In the genomic region with DNA sequence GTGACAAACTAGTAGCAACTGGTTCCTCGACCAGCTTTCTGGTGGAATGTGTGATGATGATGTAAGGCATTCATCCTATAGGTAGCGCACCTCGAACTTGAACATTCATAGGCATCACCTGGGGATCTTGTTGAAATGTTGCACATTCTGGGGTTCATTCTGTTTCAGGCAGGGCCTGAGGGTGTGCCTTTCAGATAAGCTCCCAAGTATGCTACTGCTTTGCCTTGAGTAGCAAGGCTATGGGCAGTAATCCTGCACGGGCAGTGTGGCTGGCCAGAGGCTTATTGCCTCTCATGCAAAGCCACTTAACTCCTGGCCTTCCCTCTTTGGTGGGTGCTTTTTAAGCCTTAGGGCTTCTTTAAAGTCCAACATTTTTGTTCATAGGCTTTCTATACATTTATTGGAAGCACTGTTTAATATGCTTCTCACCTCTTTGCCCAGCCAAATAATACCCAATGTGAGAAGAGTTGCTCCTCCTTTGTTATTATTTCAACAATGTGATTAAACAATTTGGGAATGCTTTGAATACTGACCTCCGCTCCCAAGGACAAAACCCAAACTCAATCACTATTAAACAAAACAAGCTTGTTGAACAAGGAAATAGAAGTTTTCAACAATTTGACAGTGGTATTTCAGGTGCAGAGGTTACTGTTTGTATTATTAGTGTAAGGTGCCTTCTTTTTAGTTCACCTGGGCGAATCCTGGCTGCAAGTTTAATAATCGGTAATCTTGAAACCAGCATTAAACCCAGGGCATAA, we compare ENCODE assay signal across 20 cellular contexts. TPM values are rescaled to one million over a fixed set of nuclear protein-coding genes. Genes with fewer than 3 reads are reported as not detected.
DNase-seq lines count a peak whose midpoint lies in the region; ATAC-seq and TF ChIP-seq lines count a peak whose summit lies in the region.
"Had no signal": no experiment of that assay in that cellular context is flagged by ENCODE, and none has a peak within 500 bp of the region (broad histone marks: within the 10 kb centered on the region; RNA-seq: fewer than 3 reads in every experiment).

No MANE protein-coding gene starts in this region.

- DNase-seq in T-helper 2 cell treated with Interferon-gamma antibody and Interleukin-4, amounts not matched to agents 5 μg/mL and 100 μg/mL, for 36 hours (ENCODE audit: low spot score), result no peak
- DNase-seq in T-helper 2 cell (no peak), OCI-M1 (lab: John Stamatoyannopoulos, UW) (peak; percentile 40), retinal pigment epithelial cell (ENCODE audit: low read depth) (peak; percentile 58), NCI-H1436 (lab: John Stamatoyannopoulos, UW) (no peak), ureter (ENCODE audit: low spot score) (no peak), left cardiac atrium (no peak)
- DNase-seq: 8988T; activated CD4-positive, alpha-beta T cell treated with anti-CD3 and anti-CD28 coated beads, Interleukin-2, amount 10 ng/mL, durations not matched to agents 24 days and 14 days; activated naive CD4-positive, alpha-beta T cell treated with anti-CD3 and anti-CD28 coated beads, Interleukin-2, amount 50 U/mL, for 16 hours; AML-193; effector memory CD8-positive, alpha-beta T cell; HFFc6; stimulated activated CD4-positive, alpha-beta T cell treated with anti-CD3 and anti-CD28 coated beads, Interleukin-4, amount 100 ng/mL, for 1 hour; stomach; SW 1271; upper lobe of left lung had no signal

- H3K27ac Mint-ChIP-seq in T-helper 2 cell treated with Interferon-gamma antibody and Interleukin-4, amounts not matched to agents 5 μg/mL and 100 μg/mL, for 36 hours, result peak overlapping the region; percentile 14
- H3K27ac Mint-ChIP-seq: HFFc6 had no signal

- peaks cover 75% of the 10 kb centered on the region for H3K4me1 Mint-ChIP-seq in T-helper 2 cell treated with Interferon-gamma antibody and Interleukin-4, amounts not matched to agents 5 μg/mL and 100 μg/mL, for 36 hours (ENCODE audit: low read depth)

- H3K36me3 Mint-ChIP-seq in T-helper 2 cell treated with Interferon-gamma antibody and Interleukin-4, amounts not matched to agents 5 μg/mL and 100 μg/mL, for 36 hours (ENCODE audit: low read depth), result peaks cover 33% of the 10 kb centered on the region

- peak; percentile 75 for ATAC-seq in esophagus mucosa
- ATAC-seq in left cardiac atrium, result no peak
- ATAC-seq: effector memory CD8-positive, alpha-beta T cell; Right ventricle myocardium inferior had no signal

- no peaks in the 10 kb centered on the region for H3K9me3 Mint-ChIP-seq in T-helper 2 cell treated with Interferon-gamma antibody and Interleukin-4, amounts not matched to agents 5 μg/mL and 100 μg/mL, for 36 hours
- H3K9me3 Mint-ChIP-seq: activated CD4-positive, alpha-beta T cell treated with anti-CD3 and anti-CD28 coated beads, Interleukin-2, amount 10 ng/mL, durations not matched to agents 24 days and 14 days; effector memory CD8-positive, alpha-beta T cell; HFFc6 had no signal

- no peak overlapping the region for H3K4me3 ChIP-seq in retinal pigment epithelial cell (ENCODE audit: low read length)
- H3K4me3 ChIP-seq: smooth muscle cell, stomach, upper lobe of left lung had no signal

- intact Hi-C loops in left cardiac atrium (cut with DNase I), result no loop called here

- no peaks in the 10 kb centered on the region for H3K27me3 Mint-ChIP-seq in T-helper 2 cell treated with Interferon-gamma antibody and Interleukin-4, amounts not matched to agents 5 μg/mL and 100 μg/mL, for 36 hours (ENCODE audit: low read depth)
- H3K27me3 Mint-ChIP-seq: activated CD4-positive, alpha-beta T cell treated with anti-CD3 and anti-CD28 coated beads, Interleukin-2, amount 10 ng/mL, durations not matched to agents 24 days and 14 days; effector memory CD8-positive, alpha-beta T cell had no signal

- TF ChIP-seq CTCF in retinal pigment epithelial cell (conservative IDR thresholded peaks at IDR 0.05; ENCODE audit: low read depth, low read length), result no peak

- H3K4me3 Mint-ChIP-seq in T-helper 2 cell treated with Interferon-gamma antibody and Interleukin-4, amounts not matched to agents 5 μg/mL and 100 μg/mL, for 36 hours, result no peak overlapping the region
- H3K4me3 Mint-ChIP-seq: activated CD4-positive, alpha-beta T cell treated with anti-CD3 and anti-CD28 coated beads, Interleukin-2, amount 10 ng/mL, durations not matched to agents 24 days and 14 days; effector memory CD8-positive, alpha-beta T cell; HFFc6 had no signal

RNA-seq across cellular contexts. Expression of gene JARID2, which starts 57.5 kb away (rescaled TPM):
- 22.1 TPM for total RNA-seq in esophagus mucosa
- total RNA-seq in ureter, result 17.5 TPM
- total RNA-seq in left cardiac atrium, result 1 to 10 TPM; 7.9 to 8.6 TPM

Comparison
In these comparisons a context has a peak if more than half of its experiments do, and no peak if none do; other contexts are left out.
1. DNase-seq: peak in OCI-M1 (single experiment) and retinal pigment epithelial cell (single experiment); none in T-helper 2 cell treated with Interferon-gamma antibody and Interleukin-4, amounts not matched to agents 5 μg/mL and 100 μg/mL, for 36 hours (single experiment), T-helper 2 cell (0 of 5), NCI-H1436 (single experiment), ureter (single experiment) and left cardiac atrium (single experiment).